ENCODE assay signal across 8 cellular contexts in the genomic region with DNA sequence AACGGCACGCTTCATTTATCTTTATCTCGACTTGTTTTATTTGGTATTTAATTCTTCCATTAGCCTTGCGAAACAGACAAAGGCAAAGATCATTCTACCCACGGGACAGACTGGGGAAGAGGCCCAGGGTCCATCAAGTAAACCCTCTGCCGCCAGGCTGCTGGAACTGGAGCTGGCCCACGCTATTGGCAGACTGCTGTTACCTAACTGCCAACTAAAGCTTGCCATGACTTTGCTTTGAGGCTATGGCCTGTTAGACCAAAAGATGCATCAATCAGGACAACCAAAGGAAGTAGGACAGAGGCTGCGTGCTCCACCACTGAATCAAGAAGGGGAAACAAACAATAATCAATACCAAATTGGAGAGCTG. TPM values are rescaled to one million over a fixed set of nuclear protein-coding genes. Genes with fewer than 3 reads are reported as not detected.
DNase-seq lines count a peak whose midpoint lies in the region; ATAC-seq, FAIRE-seq and TF ChIP-seq lines count a peak whose summit lies in the region.

No MANE protein-coding gene starts in this region.

- BruUV-seq in HepG2 (replicated peaks; lab: Mats Ljungman, UMichigan) = TSS peak; percentile 87

- no peaks in the 10 kb centered on the region for H3K9me3 Mint-ChIP-seq in activated T-cell treated with anti-CD3 and anti-CD28 coated beads, Interleukin-2, amount 50 U/mL, for 4 hours

- H2AFZ ChIP-seq in HepG2 (ENCODE audit: low read length) = peak overlapping the region; percentile 32

- H3K9me3 ChIP-seq in adipocyte (ENCODE audit: control insufficient read depth, low read length) (no peaks in the 10 kb centered on the region), HepG2 (ENCODE audit: low read length) (no peaks in the 10 kb centered on the region), thymus (ENCODE audit: control insufficient read depth) (no peaks in the 10 kb centered on the region)

- peak overlapping the region; percentile 81 for H3K4me2 ChIP-seq in HepG2 (ENCODE audit: low read depth, low read length)

- no peak overlapping the region for H3K9ac ChIP-seq in adipocyte (ENCODE audit: low read length)
- H3K9ac ChIP-seq in HepG2 (ENCODE audit: insufficient read depth, low read depth, low read length) = 0 out of 2 replicates have a peak overlapping the region, but pooled peaks have one; percentile 32

- H3K36me3 ChIP-seq in adipocyte (ENCODE audit: control insufficient read depth, insufficient read depth, low read length, severe bottlenecking) (no peaks in the 10 kb centered on the region), HepG2 (replicated peaks in 1 of 2; ENCODE audit: control insufficient read depth in 1 of 2, insufficient read depth in 2 of 2, low read length in 2 of 2) (no peaks in the 10 kb centered on the region), thymus (ENCODE audit: control insufficient read depth, insufficient read depth) (no peaks in the 10 kb centered on the region)

- 34% methylated on average over 8 of the region's 8 CpGs for WGBS in HepG2 (ENCODE audit: low lambda C conversion rate)
- 93% methylated on average over 8 of the region's 8 CpGs for WGBS in thymus

- no peak for TF ChIP-seq POLR2A in HepG2 (IDR thresholded peaks at IDR 0.05; ENCODE audit: insufficient read depth in 1 of 2, low read depth in 2 of 2, low read length in 2 of 2)

- H3K27ac ChIP-seq in HepG2 (ENCODE audit: extremely low read length, insufficient read depth, low read length) (peak overlapping the region; percentile 38), thymus (ENCODE audit: low read depth) (no peak overlapping the region)

- TF ChIP-seq CTCF in HepG2 (CRISPR knock-in tag; IDR thresholded peaks at IDR 0.05) = no peak

- H3K27me3 ChIP-seq in adipocyte (replicated peaks; ENCODE audit: control insufficient read depth, insufficient read depth, low read length) = no peaks in the 10 kb centered on the region
- H3K27me3 ChIP-seq in HepG2 (ENCODE audit: control insufficient read depth in 1 of 2, insufficient read depth in 2 of 2, low read length in 2 of 2) = no peaks in the 10 kb centered on the region; a peak in 1 of 5 replicates
- no peaks in the 10 kb centered on the region for H3K27me3 ChIP-seq in thymus (ENCODE audit: control insufficient read depth, insufficient read depth)

- H4K20me1 ChIP-seq in HepG2 (ENCODE audit: insufficient read depth, low read length) = no peaks in the 10 kb centered on the region

- POLR2A ChIA-PET in HepG2 (lab: Yijun Ruan, JAX) = interaction anchor here (0.7 to 3.5 kb wide), 11 partner anchors 12 to 490 kb away, joined by 3 to 36 read pairs (median 5); a partner anchor contains a TSS

- CTCF ChIA-PET in HepG2 (lab: Yijun Ruan, JAX; ENCODE audit: low intra/inter-chr PET ratio, low total read pairs) = interaction anchor here (1.7 kb wide), 1 partner anchor 21 kb away, joined by 7 read pairs; no protein-coding TSS in a partner anchor

- peaks cover 17% of the 10 kb centered on the region for H3K4me1 Mint-ChIP-seq in activated T-cell treated with anti-CD3 and anti-CD28 coated beads, Interleukin-2, amount 50 U/mL, for 4 hours (ENCODE audit: low read depth)

- TF ChIP-seq EP300 in HepG2 (IDR thresholded peaks at IDR 0.05; ENCODE audit: low read depth in 2 of 2, low read length in 2 of 2) = no peak
- no peak for TF ChIP-seq EP300 in HepG2 (CRISPR knock-in tag; IDR thresholded peaks at IDR 0.05; ENCODE audit: borderline replicate concordance)

- DNase-seq in activated T-cell treated with anti-CD3 and anti-CD28 coated beads, Interleukin-2, amount 50 U/mL, for 4 hours = no peak
- no peak for DNase-seq in activated T-cell treated with anti-CD3 and anti-CD28 coated beads, Interleukin-2, amount 50 U/mL, for 48 hours
- DNase-seq in adipocyte (ENCODE audit: low read depth) (no peak), HepG2 (ENCODE audit: low spot score) (no peak)

- H3K4me3 Mint-ChIP-seq in activated T-cell treated with anti-CD3 and anti-CD28 coated beads, Interleukin-2, amount 50 U/mL, for 4 hours = peak overlapping the region; percentile 98

- H3K79me2 ChIP-seq in HepG2 (ENCODE audit: insufficient read depth, low read length) = peaks cover 3% of the 10 kb centered on the region

- H3K4me1 ChIP-seq in adipocyte (ENCODE audit: control insufficient read depth, insufficient read depth, low read length) = peaks cover 13% of the 10 kb centered on the region
- H3K4me1 ChIP-seq in HepG2 (ENCODE audit: insufficient read depth, low read length) = peaks cover 14% of the 10 kb centered on the region
- peaks cover 5% of the 10 kb centered on the region for H3K4me1 ChIP-seq in thymus (ENCODE audit: control insufficient read depth, insufficient read depth, low read length)

- FAIRE-seq in HepG2 (lab: Jason Lieb, UNC) = no peak

- ATAC-seq in activated T-cell treated with anti-CD3 and anti-CD28 coated beads, Interleukin-2, amount 50 U/mL, for 4 hours = no peak
- ATAC-seq in HepG2 = no peak
- no peak for ATAC-seq in GM18861 (IDR thresholded peaks at IDR 0.05; ENCODE audit: unreplicated experiment)
- ATAC-seq in HG02970 (IDR thresholded peaks at IDR 0.05; ENCODE audit: low FRiP score, unreplicated experiment) = no peak
- no peak for ATAC-seq in HG03097 (IDR thresholded peaks at IDR 0.05; ENCODE audit: low FRiP score, unreplicated experiment)

- in situ Hi-C loops in HepG2 (cut with HindIII; ENCODE audit: extremely low pct_ligation_motif_present, low pct_unique_long_range_greater_than_20kb) = no loop called here

- intact Hi-C loops in HepG2 (cut with micrococcal nuclease; ENCODE audit: unreplicated experiment) = no loop called here

- no peak for TF ChIP-seq RAD21 in HepG2 (CRISPR knock-in tag; IDR thresholded peaks at IDR 0.05)

- peaks cover 5% of the 10 kb centered on the region for H3K27me3 Mint-ChIP-seq in activated T-cell treated with anti-CD3 and anti-CD28 coated beads, Interleukin-2, amount 50 U/mL, for 4 hours (ENCODE audit: low read depth)

- H3K4me3 ChIP-seq in adipocyte (ENCODE audit: low read length) (peak overlapping the region; percentile 100), HepG2 (replicated peaks in 1 of 3; ENCODE audit: insufficient read depth in 1 of 3, low read depth in 2 of 3, low read length in 3 of 3) (peak overlapping the region; percentile 23 to 84 (median 57)), thymus (ENCODE audit: low read length) (peak overlapping the region; percentile 60)

- H3K36me3 Mint-ChIP-seq in activated T-cell treated with anti-CD3 and anti-CD28 coated beads, Interleukin-2, amount 50 U/mL, for 4 hours (ENCODE audit: insufficient read depth) = peaks cover under 1% of the 10 kb centered on the region

RNA-seq across cellular contexts. Expression of a gene that starts 0.8 kb away (rescaled TPM):
- total RNA-seq in activated T-cell treated with anti-CD3 and anti-CD28 coated beads, Interleukin-2, amount 50 U/mL, for 4 hours = 10 to 100 TPM; 10.6 to 13.1 (median 12.3) TPM
- 14.0 and 14.2 TPM in 2 replicates for total RNA-seq in HepG2 (2016; rRNA removed; fragmentation: Illumina TruSeq; extraction: Trizol)
- total RNA-seq in HepG2 (2016; cell fraction: cytosol; rRNA removed; fragmentation: Illumina TruSeq; extraction: Trizol; ENCODE audit: low read depth) = 5.2 and 7.3 TPM in 2 replicates
- total RNA-seq in HepG2 (2016; cell fraction: insoluble cytoplasmic fraction; rRNA removed; fragmentation: Illumina TruSeq; extraction: Trizol) = 14.1 and 16.1 TPM in 2 replicates
- 11.0 and 12.9 TPM in 2 replicates for total RNA-seq in HepG2 (2016; cell fraction: membrane; rRNA removed; fragmentation: Illumina TruSeq; extraction: Trizol)
- 11.0 and 11.8 TPM in 2 replicates for total RNA-seq in HepG2 (2016; cell fraction: nucleus; rRNA removed; fragmentation: Illumina TruSeq; extraction: Trizol)
- polyA plus RNA-seq in HepG2 (2011; rRNA removed) (10.0 and 11.8 TPM in 2 replicates), thymus (32.2 TPM)
- polyA plus RNA-seq in HepG2 (2011; cell fraction: cytosol; rRNA removed) = 12.9 and 14.2 TPM in 2 replicates
- polyA plus RNA-seq in HepG2 (2011; cell fraction: nucleus; rRNA removed) = 12.0 TPM in 2 replicates
- polyA plus RNA-seq in HepG2 (2012) = 8.4 and 10.1 TPM in 2 replicates
- 4.6 and 6.0 TPM in 2 replicates for polyA plus RNA-seq in HepG2 (2016; cell fraction: cytosol; fragmentation: Illumina TruSeq; extraction: Trizol; ENCODE audit: low read depth)
- 12.6 and 16.7 TPM in 2 replicates for polyA plus RNA-seq in HepG2 (2016; cell fraction: insoluble cytoplasmic fraction; fragmentation: Illumina TruSeq; extraction: Trizol; ENCODE audit: low read depth)
- polyA plus RNA-seq in HepG2 (2016; cell fraction: membrane; fragmentation: Illumina TruSeq; extraction: Trizol; ENCODE audit: low read depth) = 7.0 and 10.1 TPM in 2 replicates
- 16.2 and 19.0 TPM in 2 replicates for polyA plus RNA-seq in HepG2 (2016; cell fraction: nucleus; fragmentation: Illumina TruSeq; extraction: Trizol; ENCODE audit: insufficient read depth, low read depth)
- polyA minus RNA-seq in HepG2 (2011; rRNA and poly(A)+ RNA removed; ENCODE audit: low replicate concordance) = 4.5 and 7.8 TPM in 2 replicates
- 2.6 and 3.8 TPM in 2 replicates for polyA minus RNA-seq in HepG2 (2011; cell fraction: cytosol; rRNA and poly(A)+ RNA removed)
- polyA minus RNA-seq in HepG2 (2011; cell fraction: nucleus; rRNA and poly(A)+ RNA removed) = 8.1 and 9.7 TPM in 2 replicates

RNA-seq across cellular contexts. Expression of a gene that starts 49.1 kb away (rescaled TPM):
- under 1 TPM; 0.13 to 0.21 (median 0.14) TPM for total RNA-seq in activated T-cell treated with anti-CD3 and anti-CD28 coated beads, Interleukin-2, amount 50 U/mL, for 4 hours
- total RNA-seq in HepG2 (2016; rRNA removed; fragmentation: Illumina TruSeq; extraction: Trizol) = 1.8 and 4.6 TPM in 2 replicates
- 0.30 and 0.53 TPM in 2 replicates for total RNA-seq in HepG2 (2016; cell fraction: cytosol; rRNA removed; fragmentation: Illumina TruSeq; extraction: Trizol; ENCODE audit: low read depth)
- 1.9 and 5.8 TPM in 2 replicates for total RNA-seq in HepG2 (2016; cell fraction: insoluble cytoplasmic fraction; rRNA removed; fragmentation: Illumina TruSeq; extraction: Trizol)
- 1.7 TPM in 2 replicates for total RNA-seq in HepG2 (2016; cell fraction: membrane; rRNA removed; fragmentation: Illumina TruSeq; extraction: Trizol)
- 5.8 and 6.3 TPM in 2 replicates for total RNA-seq in HepG2 (2016; cell fraction: nucleus; rRNA removed; fragmentation: Illumina TruSeq; extraction: Trizol)
- 3.8 and 7.1 TPM in 2 replicates for polyA plus RNA-seq in HepG2 (2011; rRNA removed)
- polyA plus RNA-seq in HepG2 (2011; cell fraction: cytosol; rRNA removed) = 3.3 and 6.2 TPM in 2 replicates
- polyA plus RNA-seq in HepG2 (2011; cell fraction: nucleus; rRNA removed) = 9.4 and 27.0 TPM in 2 replicates
- 1.3 and 1.8 TPM in 2 replicates for polyA plus RNA-seq in HepG2 (2012)
- 0.51 and 0.58 TPM in 2 replicates for polyA plus RNA-seq in HepG2 (2016; cell fraction: cytosol; fragmentation: Illumina TruSeq; extraction: Trizol; ENCODE audit: low read depth)
- 1.9 and 2.2 TPM in 2 replicates for polyA plus RNA-seq in HepG2 (2016; cell fraction: insoluble cytoplasmic fraction; fragmentation: Illumina TruSeq; extraction: Trizol; ENCODE audit: low read depth)
- 0.93 and 1.1 TPM in 2 replicates for polyA plus RNA-seq in HepG2 (2016; cell fraction: membrane; fragmentation: Illumina TruSeq; extraction: Trizol; ENCODE audit: low read depth)
- 8.4 and 9.8 TPM in 2 replicates for polyA plus RNA-seq in HepG2 (2016; cell fraction: nucleus; fragmentation: Illumina TruSeq; extraction: Trizol; ENCODE audit: insufficient read depth, low read depth)
- 0.26 and 16.3 TPM in 2 replicates for polyA minus RNA-seq in HepG2 (2011; rRNA and poly(A)+ RNA removed; ENCODE audit: low replicate concordance)
- polyA minus RNA-seq in HepG2 (2011; cell fraction: cytosol; rRNA and poly(A)+ RNA removed) = 2.0 and 4.0 TPM in 2 replicates
- polyA minus RNA-seq in HepG2 (2011; cell fraction: nucleus; rRNA and poly(A)+ RNA removed) = 2.7 and 5.3 TPM in 2 replicates
- polyA plus RNA-seq in thymus = 3.0 TPM

RNA-seq across cellular contexts. Expression of a gene that starts 52.3 kb away (rescaled TPM):
- under 1 TPM in 1 of 3 donors, not detected in 2; 0.38 TPM for total RNA-seq in activated T-cell treated with anti-CD3 and anti-CD28 coated beads, Interleukin-2, amount 50 U/mL, for 4 hours
- not detected in 2 replicates for total RNA-seq in HepG2 (2016; rRNA removed; fragmentation: Illumina TruSeq; extraction: Trizol)
- total RNA-seq in HepG2 (2016; cell fraction: cytosol; rRNA removed; fragmentation: Illumina TruSeq; extraction: Trizol; ENCODE audit: low read depth) = not detected in 2 replicates
- not detected in 2 replicates for total RNA-seq in HepG2 (2016; cell fraction: insoluble cytoplasmic fraction; rRNA removed; fragmentation: Illumina TruSeq; extraction: Trizol)
- not detected in 2 replicates for total RNA-seq in HepG2 (2016; cell fraction: membrane; rRNA removed; fragmentation: Illumina TruSeq; extraction: Trizol)
- not detected in 2 replicates for total RNA-seq in HepG2 (2016; cell fraction: nucleus; rRNA removed; fragmentation: Illumina TruSeq; extraction: Trizol)
- polyA plus RNA-seq in HepG2 (2011; rRNA removed) (not detected in 2 replicates), thymus (2.2 TPM)
- polyA plus RNA-seq in HepG2 (2011; cell fraction: cytosol; rRNA removed) = not detected in 2 replicates
- not detected in 2 replicates for polyA plus RNA-seq in HepG2 (2011; cell fraction: nucleus; rRNA removed)
- not detected in 2 replicates for polyA plus RNA-seq in HepG2 (2012)
- not detected in 2 replicates for polyA plus RNA-seq in HepG2 (2016; cell fraction: cytosol; fragmentation: Illumina TruSeq; extraction: Trizol; ENCODE audit: low read depth)
- polyA plus RNA-seq in HepG2 (2016; cell fraction: insoluble cytoplasmic fraction; fragmentation: Illumina TruSeq; extraction: Trizol; ENCODE audit: low read depth) = not detected in 2 replicates
- polyA plus RNA-seq in HepG2 (2016; cell fraction: membrane; fragmentation: Illumina TruSeq; extraction: Trizol; ENCODE audit: low read depth) = not detected in 2 replicates
- not detected in 2 replicates for polyA plus RNA-seq in HepG2 (2016; cell fraction: nucleus; fragmentation: Illumina TruSeq; extraction: Trizol; ENCODE audit: insufficient read depth, low read depth)
- not detected in 2 replicates for polyA minus RNA-seq in HepG2 (2011; rRNA and poly(A)+ RNA removed; ENCODE audit: low replicate concordance)
- polyA minus RNA-seq in HepG2 (2011; cell fraction: cytosol; rRNA and poly(A)+ RNA removed) = not detected in 2 replicates
- polyA minus RNA-seq in HepG2 (2011; cell fraction: nucleus; rRNA and poly(A)+ RNA removed) = not detected in 2 replicates
